ENCODE assay signal across 18 cellular contexts in genomic region chr18:28560339-28560738, GRCh38.
DNase-seq lines count a peak whose midpoint lies in the region; ATAC-seq and TF ChIP-seq lines count a peak whose summit lies in the region.
"Had no signal": no experiment of that assay in that cellular context is flagged by ENCODE, and none has a peak within 500 bp of the region (broad histone marks: within the 10 kb centered on the region; RNA-seq: fewer than 3 reads in every experiment).

No MANE protein-coding gene starts in this region.

- H3K9me3 Mint-ChIP-seq in neural progenitor cell, result peaks cover 2% of the 10 kb centered on the region

- H3K27ac Mint-ChIP-seq in neural progenitor cell, result no peak overlapping the region
- H3K27ac Mint-ChIP-seq: B cell; CD4-positive, CD25-positive, alpha-beta regulatory T cell; CD8-positive, alpha-beta T cell had no signal

- H3K27ac ChIP-seq in DND-41 (ENCODE audit: low read length) (0 out of 2 replicates have a peak overlapping the region, but pooled peaks have one; percentile 33), neural progenitor cell (no peak overlapping the region), Peyer's patch (no peak overlapping the region)
- H3K27ac ChIP-seq: BLaER1, C4-2B had no signal

- no peaks in the 10 kb centered on the region for H3F3A ChIP-seq in neural progenitor cell (ENCODE audit: low read depth)

- no peak for TF ChIP-seq CTCF in DND-41 (IDR thresholded peaks at IDR 0.05; ENCODE audit: borderline replicate concordance, extremely low read depth, low read length, poor library complexity, severe bottlenecking)
- TF ChIP-seq CTCF in neural progenitor cell (IDR thresholded peaks at IDR 0.05), result no peak
- TF ChIP-seq CTCF in mucosa of descending colon (IDR thresholded peaks at IDR 0.05), result no peak
- TF ChIP-seq CTCF in Peyer's patch (IDR thresholded peaks at IDR 0.05), result no peak

- H3K4me3 Mint-ChIP-seq in neural progenitor cell, result no peak overlapping the region
- H3K4me3 Mint-ChIP-seq: B cell; CD4-positive, CD25-positive, alpha-beta regulatory T cell; CD8-positive, alpha-beta T cell had no signal

- no peaks in the 10 kb centered on the region for H3K4me1 Mint-ChIP-seq in neural progenitor cell
- H3K4me1 Mint-ChIP-seq: B cell; CD4-positive, CD25-positive, alpha-beta regulatory T cell had no signal

- ATAC-seq in DND-41 (ENCODE audit: insufficient read depth, low read depth), result peak; percentile 49
- no peak for ATAC-seq in mucosa of descending colon
- ATAC-seq: CD8-positive, alpha-beta T cell had no signal

- H3K9ac ChIP-seq in DND-41 (ENCODE audit: low read depth, low read length) (no peak overlapping the region), neural progenitor cell (no peak overlapping the region)
- H3K9ac ChIP-seq: BLaER1 had no signal

- intact Hi-C loops in mucosa of descending colon (cut with DNase I, micrococcal nuclease), result no loop called here

- H2AFZ ChIP-seq in DND-41 (ENCODE audit: low read depth, low read length) (peak overlapping the region; percentile 56; the same call in 1 of the 2 replicates), neural progenitor cell (replicated peaks) (peak overlapping the region; percentile 89)

- H3K4me2 ChIP-seq in DND-41 (ENCODE audit: insufficient read depth, low read length) (no peak overlapping the region), neural progenitor cell (no peak overlapping the region)
- H3K4me2 ChIP-seq: BLaER1 had no signal

- H3K27me3 Mint-ChIP-seq in neural progenitor cell (ENCODE audit: insufficient read depth, low read depth), result no peaks in the 10 kb centered on the region
- H3K27me3 Mint-ChIP-seq: B cell; CD4-positive, CD25-positive, alpha-beta regulatory T cell had no signal

- H3K9me3 ChIP-seq in DND-41 (ENCODE audit: insufficient read depth, low read length, severe bottlenecking) (peaks cover 11% of the 10 kb centered on the region), neural progenitor cell (ENCODE audit: low read depth) (no peaks in the 10 kb centered on the region), mucosa of descending colon (peaks cover 26% of the 10 kb centered on the region), Peyer's patch (no peaks in the 10 kb centered on the region)
- H3K9me3 ChIP-seq: BLaER1, Caco-2 had no signal

- H3K79me2 ChIP-seq in DND-41 (ENCODE audit: insufficient read depth, low read length) (no peaks in the 10 kb centered on the region), neural progenitor cell (ENCODE audit: low read depth) (no peaks in the 10 kb centered on the region)

- DNase-seq in DND-41 (no peak), SK-N-DZ (ENCODE audit: low spot score) (peak; percentile 74), neural progenitor cell (ENCODE audit: low spot score) (no peak), mucosa of descending colon (no peak), SKM-1 treated with dmso at 0.1 percent for 144 hours (lab: John Stamatoyannopoulos, UW; ENCODE audit: unreplicated experiment) (no peak), GM19240 (ENCODE audit: insufficient read length, low spot score) (no peak), Peyer's patch (no peak)
- DNase-seq: Caco-2; CD4-positive, CD25-positive, alpha-beta regulatory T cell; CD8-positive, alpha-beta T cell; DMS 273 treated with DMSO at 0.1 percent for 48 hours; DMS79; GF-D8; H7; HCEC 1CT had no signal

- no peak for TF ChIP-seq POLR2A in Peyer's patch (IDR thresholded peaks at IDR 0.05)

- no peaks in the 10 kb centered on the region for H3K36me3 Mint-ChIP-seq in neural progenitor cell
- H3K36me3 Mint-ChIP-seq: CD4-positive, CD25-positive, alpha-beta regulatory T cell; CD8-positive, alpha-beta T cell had no signal

- H3K27me3 ChIP-seq in DND-41 (ENCODE audit: insufficient read depth, low read length, poor library complexity), result no peaks in the 10 kb centered on the region
- H3K27me3 ChIP-seq in neural progenitor cell, result no peaks in the 10 kb centered on the region
- no peaks in the 10 kb centered on the region for H3K27me3 ChIP-seq in Peyer's patch
- H3K27me3 ChIP-seq: BLaER1 had no signal

- H3K4me3 ChIP-seq in DND-41 (ENCODE audit: low read depth in 1 of 2, low read length in 2 of 2), result no peak overlapping the region
- no peak overlapping the region for H3K4me3 ChIP-seq in neural progenitor cell
- no peak overlapping the region for H3K4me3 ChIP-seq in mucosa of descending colon
- H3K4me3 ChIP-seq in Peyer's patch, result no peak overlapping the region
- H3K4me3 ChIP-seq: BLaER1 had no signal

- no peaks in the 10 kb centered on the region for H4K20me1 ChIP-seq in DND-41 (ENCODE audit: insufficient read depth, low read length)
- no peaks in the 10 kb centered on the region for H4K20me1 ChIP-seq in neural progenitor cell (ENCODE audit: low read depth)
- H4K20me1 ChIP-seq: BLaER1 had no signal

- no peaks in the 10 kb centered on the region for H3K36me3 ChIP-seq in DND-41 (ENCODE audit: insufficient read depth, low read length)
- no peaks in the 10 kb centered on the region for H3K36me3 ChIP-seq in neural progenitor cell
- no peaks in the 10 kb centered on the region for H3K36me3 ChIP-seq in mucosa of descending colon (ENCODE audit: low read depth)
- no peaks in the 10 kb centered on the region for H3K36me3 ChIP-seq in Peyer's patch
- H3K36me3 ChIP-seq: BLaER1 had no signal

- H3K4me1 ChIP-seq in DND-41 (ENCODE audit: insufficient read depth, low read length), result peaks cover 11% of the 10 kb centered on the region
- H3K4me1 ChIP-seq in neural progenitor cell, result no peaks in the 10 kb centered on the region
- no peaks in the 10 kb centered on the region for H3K4me1 ChIP-seq in mucosa of descending colon (ENCODE audit: low read depth)
- H3K4me1 ChIP-seq in Peyer's patch, result no peaks in the 10 kb centered on the region
- H3K4me1 ChIP-seq: BLaER1, Caco-2 had no signal
